20 cellular contexts compared by ENCODE assay signal in genomic region chr5:13816126-13816525, GRCh38.
"Had no signal": no experiment of that assay in that cellular context is flagged by ENCODE, and none has a peak within 500 bp of the region (broad histone marks: within the 10 kb centered on the region; RNA-seq: fewer than 3 reads in every experiment).

No MANE protein-coding gene starts in this region.

- H3K9me3 ChIP-seq: MG63, SJCRH30 had no signal

- DNase-seq: KBM-7, MG63, NCI-H1092, NCI-H1105 treated with DMSO at 0.1 percent for 48 hours, NCI-H1417 treated with DMSO at 0.1 percent for 48 hours, NCI-H146, NCI-H1694 treated with DMSO at 0.1 percent for 48 hours, NCI-H1930, NCI-H2081, NCI-H2107, NCI-H2227 treated with DMSO at 0.1 percent for 48 hours, NCI-H524 treated with DMSO at 0.1 percent for 48 hours, NCI-H69, NCI-H774, PC-3, SHP77 treated with DMSO at 0.1 percent for 48 hours, SJCRH30 had no signal

- H3K27ac ChIP-seq: SJCRH30 had no signal

- H3K4me1 ChIP-seq: SJCRH30 had no signal

- H3K4me3 ChIP-seq: MG63, SJCRH30 had no signal

- ATAC-seq: Panc1, PC-3, Right ventricle myocardium inferior, SK-N-SH treated with all-trans-retinoic acid at 6 μM for 48 hours had no signal
